Comparison of ENCODE assay signal across 1 cellular context in the genomic region with DNA sequence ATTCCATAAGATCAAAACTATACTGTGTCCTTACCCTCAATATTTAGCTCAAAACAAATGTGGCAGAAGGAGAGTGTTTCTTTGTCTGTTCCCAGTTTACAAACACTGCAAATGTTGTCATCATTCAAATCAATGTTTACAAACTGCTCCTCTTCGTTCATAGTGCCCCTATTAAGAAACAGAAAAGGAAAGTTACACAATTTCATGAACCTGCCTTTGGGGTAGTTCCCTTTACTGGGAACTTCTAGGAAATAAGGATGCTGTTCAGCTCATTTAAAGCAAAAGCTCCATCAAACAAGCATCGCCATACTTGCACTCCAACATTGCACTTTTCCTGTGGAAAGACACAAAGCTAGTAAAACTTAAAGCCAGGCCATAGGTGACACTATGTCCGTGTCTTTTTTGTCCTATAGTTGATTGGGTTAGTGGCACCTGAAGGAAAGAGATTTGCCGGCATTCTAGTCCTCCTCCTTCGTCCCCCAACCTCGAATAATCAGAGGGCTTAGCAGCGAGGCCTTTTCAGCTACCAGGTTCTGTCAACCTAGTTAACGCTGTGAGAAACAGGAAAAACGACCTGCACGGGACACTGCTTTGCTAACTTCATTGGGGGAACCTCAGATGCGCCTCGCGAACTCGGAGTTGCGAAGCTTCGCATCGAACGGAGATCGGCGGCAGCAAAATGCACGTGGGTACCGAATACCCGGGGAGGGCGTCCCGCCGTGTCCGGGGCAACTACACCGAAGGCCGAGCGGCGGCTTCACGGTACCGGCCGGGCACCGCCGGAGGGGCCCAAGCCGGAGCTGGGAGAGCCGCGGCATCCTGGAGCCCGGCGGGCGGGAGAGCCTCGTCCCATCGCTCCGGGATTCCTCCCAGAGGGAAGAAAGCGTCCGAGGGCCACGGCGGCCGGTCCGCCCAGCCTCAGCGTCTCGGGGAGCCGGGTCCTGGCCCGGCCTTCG.
TF ChIP-seq lines count a peak whose summit lies in the region.

No MANE protein-coding gene starts in this region.

TF ChIP-seq in A549, 52 proteins besides CTCF, POLR2A, EP300 and RAD21 (continued from another document):
- TF ChIP-seq BHLHE40 (IDR thresholded peaks at IDR 0.05; ENCODE audit: low read depth, low read length) = no peak
